In genomic region chr17:37299257-37299985, GRCh38 we compare ENCODE assay signal across 12 cellular contexts.
DNase-seq lines count a peak whose midpoint lies in the region; ATAC-seq, FAIRE-seq and TF ChIP-seq lines count a peak whose summit lies in the region.
"Had no signal": no experiment of that assay in that cellular context is flagged by ENCODE, and none has a peak within 500 bp of the region (broad histone marks: within the 10 kb centered on the region; RNA-seq: fewer than 3 reads in every experiment).

No MANE protein-coding gene starts in this region.

- peaks cover 0 to 31% (median 0%) of the 10 kb centered on the region in 3 donors for H3K4me1 ChIP-seq in gastroesophageal sphincter
- H3K4me1 ChIP-seq: colonic mucosa had no signal

- H3K9me3 Mint-ChIP-seq in activated naive CD4-positive, alpha-beta T cell treated with anti-CD3 and anti-CD28 coated beads, Interleukin-2, amount 10 ng/mL, durations not matched to agents 7 days and 5 days = no peaks in the 10 kb centered on the region

- no peak for FAIRE-seq in GM12891 (lab: Jason Lieb, UNC)
- FAIRE-seq: A549 had no signal

- H3K27ac ChIP-seq in gastroesophageal sphincter = peak overlapping the region in 2 of 4 donors; percentile 36 to 37
- H3K27ac ChIP-seq: colonic mucosa, lower lobe of right lung had no signal

- no peak for TF ChIP-seq EP300 in gastroesophageal sphincter (IDR thresholded peaks at IDR 0.05)

- no peaks in the 10 kb centered on the region for H3K9me3 ChIP-seq in gastroesophageal sphincter
- H3K9me3 ChIP-seq: A549, colonic mucosa, lower lobe of right lung had no signal

- TF ChIP-seq POLR2A in GM12891 (IDR thresholded peaks at IDR 0.05; ENCODE audit: low read depth, low read length) = no peak
- no peak for TF ChIP-seq POLR2A in gastroesophageal sphincter (IDR thresholded peaks at IDR 0.05)

- H3K4me3 ChIP-seq in astrocyte of the spinal cord (ENCODE audit: low read depth, low read length) (no peak overlapping the region), gastroesophageal sphincter (no peak overlapping the region)
- H3K4me3 ChIP-seq: A549, colonic mucosa, lower lobe of right lung had no signal

- H3K27me3 ChIP-seq in gastroesophageal sphincter = no peaks in the 10 kb centered on the region
- H3K27me3 ChIP-seq: colonic mucosa had no signal

- H3K36me3 Mint-ChIP-seq in activated naive CD4-positive, alpha-beta T cell treated with anti-CD3 and anti-CD28 coated beads, Interleukin-2, amount 10 ng/mL, durations not matched to agents 7 days and 5 days = peaks cover 3% of the 10 kb centered on the region

- no peak overlapping the region for H3K27ac Mint-ChIP-seq in activated naive CD4-positive, alpha-beta T cell treated with anti-CD3 and anti-CD28 coated beads, Interleukin-2, amount 10 ng/mL, durations not matched to agents 7 days and 5 days

- H3K4me1 Mint-ChIP-seq in activated naive CD4-positive, alpha-beta T cell treated with anti-CD3 and anti-CD28 coated beads, Interleukin-2, amount 10 ng/mL, durations not matched to agents 7 days and 5 days = peaks cover 3% of the 10 kb centered on the region

- DNase-seq in NCI-H1092 treated with DMSO at 0.1 percent for 48 hours (lab: John Stamatoyannopoulos, UW) (peak; percentile 5), NCI-H1092 (lab: John Stamatoyannopoulos, UW) (no peak), astrocyte of the spinal cord (ENCODE audit: low read depth, low spot score) (peak; percentile 27), iPS-NIHi7 (ENCODE audit: extremely low spot score) (peak; percentile 31), superior temporal gyrus (ENCODE audit: extremely low spot score) (peak; percentile 67), GM12891 (ENCODE audit: insufficient read length, low spot score) (no peak)
- DNase-seq in activated naive CD4-positive, alpha-beta T cell treated with anti-CD3 and anti-CD28 coated beads, Interleukin-2, amount 10 ng/mL, durations not matched to agents 7 days and 5 days = no peak
- DNase-seq: colonic mucosa; lower lobe of right lung; stimulated activated CD4-positive, alpha-beta T cell treated with anti-CD3 and anti-CD28 coated beads, Interleukin-4, amount 100 ng/mL, for 4 hours had no signal

- no peak for ATAC-seq in gastroesophageal sphincter

- in situ Hi-C loops in astrocyte of the spinal cord (cut with HindIII; ENCODE audit: low sequenced_read_pairs) = no loop called here

- no peaks in the 10 kb centered on the region for H3K27me3 Mint-ChIP-seq in activated naive CD4-positive, alpha-beta T cell treated with anti-CD3 and anti-CD28 coated beads, Interleukin-2, amount 10 ng/mL, durations not matched to agents 7 days and 5 days

- CTCF ChIA-PET in activated naive CD4-positive, alpha-beta T cell treated with anti-CD3 and anti-CD28 coated beads, Interleukin-2, amount 10 ng/mL, durations not matched to agents 7 days and 5 days (lab: Charles Lee) = no interaction called here

- 33 to 63% methylated on average over 5 of the region's 7 CpGs for WGBS in gastroesophageal sphincter (ENCODE audit: low coverage in 1 of 2), 2 donors

- H3K4me3 Mint-ChIP-seq in activated naive CD4-positive, alpha-beta T cell treated with anti-CD3 and anti-CD28 coated beads, Interleukin-2, amount 10 ng/mL, durations not matched to agents 7 days and 5 days = no peak overlapping the region

- H3K36me3 ChIP-seq in gastroesophageal sphincter = peaks cover 0 to 11% of the 10 kb centered on the region in 2 donors
- H3K36me3 ChIP-seq: colonic mucosa had no signal

- TF ChIP-seq CTCF in astrocyte of the spinal cord (IDR thresholded peaks at IDR 0.05; ENCODE audit: low read depth, low read length) (no peak), gastroesophageal sphincter (IDR thresholded peaks at IDR 0.05) (no peak)

TF ChIP-seq in GM12891, 5 proteins besides CTCF, POLR2A, EP300 and RAD21:
- TF ChIP-seq SPI1 (IDR thresholded peaks at IDR 0.05; ENCODE audit: low read depth, low read length) = no peak
- no peak for TF ChIP-seq PAX5 (IDR thresholded peaks at IDR 0.05; ENCODE audit: insufficient read depth, low read length, severe bottlenecking)
- no peak for TF ChIP-seq TAF1 (IDR thresholded peaks at IDR 0.05; ENCODE audit: low read depth, low read length)
- TF ChIP-seq POLR2AphosphoS5 (IDR thresholded peaks at IDR 0.05; ENCODE audit: low read depth, low read length) = no peak
- TF ChIP-seq POU2F2 (IDR thresholded peaks at IDR 0.05; ENCODE audit: low read depth, low read length) = no peak

Comparison
In these comparisons a context has a peak if more than half of its experiments do, and no peak if none do; other contexts are left out.
1. DNase-seq: peak in NCI-H1092 treated with DMSO at 0.1 percent for 48 hours (single experiment), astrocyte of the spinal cord (single experiment), iPS-NIHi7 (single experiment) and superior temporal gyrus (single experiment); none in NCI-H1092 (single experiment), GM12891 (single experiment) and activated naive CD4-positive, alpha-beta T cell treated with anti-CD3 and anti-CD28 coated beads, Interleukin-2, amount 10 ng/mL, durations not matched to agents 7 days and 5 days (single experiment).